Comparison of ENCODE assay signal across 26 cellular contexts in the genomic region with DNA sequence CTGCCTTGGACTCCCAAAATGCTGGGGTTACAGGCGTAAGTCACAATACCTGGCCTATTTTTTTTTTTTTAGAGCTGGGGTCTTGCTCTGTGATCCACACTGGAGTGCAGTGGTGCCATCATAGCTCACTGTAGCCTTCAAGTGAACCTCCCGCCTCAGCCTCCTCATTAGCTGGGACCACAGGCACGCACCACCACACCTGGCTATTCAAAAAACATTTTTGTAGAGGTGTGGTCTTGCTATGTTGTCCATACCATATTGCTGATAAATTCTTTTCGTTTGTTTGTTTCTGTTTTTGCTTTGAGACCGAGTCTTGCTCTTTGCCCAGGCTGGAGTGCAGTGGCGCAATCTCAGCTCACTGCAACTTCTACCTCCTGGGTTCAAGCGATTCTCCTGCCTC.
"Had no signal": no experiment of that assay in that cellular context is flagged by ENCODE, and none has a peak within 500 bp of the region (broad histone marks: within the 10 kb centered on the region; RNA-seq: fewer than 3 reads in every experiment).

No MANE protein-coding gene starts in this region.

- H3K4me1 ChIP-seq: left ventricle myocardium inferior, pancreas, prostate gland, stomach, testis, thyroid gland, transverse colon, upper lobe of right lung had no signal

- H3K4me3 ChIP-seq: hepatocyte, left ventricle myocardium inferior, pancreas, prostate gland, skin epidermis, stomach, testis, thyroid gland, transverse colon, upper lobe of right lung had no signal

- H3K4me3 Mint-ChIP-seq: naive thymus-derived CD8-positive, alpha-beta T cell; nephron; neural crest cell; stimulated activated naive B cell treated with anti-CD40 and anti-IgM and Interleukin-4, amounts not matched to agents 10 μg/mL and 1 μg/mL and 100 μg/mL, for 72 hours had no signal

- H3K36me3 ChIP-seq: prostate gland had no signal

- H3K27ac ChIP-seq: hepatocyte, left ventricle myocardium inferior, pancreas, stomach, testis, thyroid gland, transverse colon, upper lobe of right lung had no signal

- DNase-seq: islet precursor cell; left ventricle myocardium inferior; mesenchymal stem cell; naive thymus-derived CD8-positive, alpha-beta T cell; nucleus accumbens; pancreas; posterior cingulate gyrus; retina; right cardiac atrium; stimulated activated CD4-positive, alpha-beta T cell treated with anti-CD3 and anti-CD28 coated beads, Interleukin-12 subunit alpha, Interleukin-12 subunit beta, amount 100 ng/mL, for 4 hours; stimulated activated CD4-positive, alpha-beta T cell treated with anti-CD3 and anti-CD28 coated beads, Interleukin-15, amount 100 ng/mL, for 24 hours; stimulated activated CD4-positive, alpha-beta T cell treated with anti-CD3 and anti-CD28 coated beads, Interleukin-2, amount 100 ng/mL, for 24 hours; stimulated activated CD4-positive, alpha-beta T cell treated with anti-CD3 and anti-CD28 coated beads, Interleukin-4, amount 100 ng/mL, for 1 hour; stimulated activated naive B cell treated with anti-CD40 and anti-IgM and Interleukin-4, amounts not matched to agents 10 μg/mL and 1 μg/mL and 100 μg/mL, for 72 hours; stimulated activated naive CD8-positive, alpha-beta T cell treated with anti-CD3 and anti-CD28 coated beads, Interleukin-15, Interleukin-2, amounts not matched to agents 100 U/mL and 50 U/mL, for 24 hours; stomach; testis; thyroid gland; transverse colon; upper lobe of right lung had no signal

- H2AFZ ChIP-seq: hepatocyte had no signal

- ATAC-seq: naive thymus-derived CD8-positive, alpha-beta T cell; pancreas; right cardiac atrium; sciatic nerve; stimulated activated naive B cell treated with anti-CD40 and anti-IgM and Interleukin-4, amounts not matched to agents 10 μg/mL and 1 μg/mL and 100 μg/mL, for 72 hours; stimulated activated naive CD8-positive, alpha-beta T cell treated with anti-CD3 and anti-CD28 coated beads, Interleukin-15, Interleukin-2, amounts not matched to agents 100 U/mL and 50 U/mL, for 24 hours; upper lobe of right lung had no signal

- H3K27me3 ChIP-seq: hepatocyte, pancreas, stomach, testis, thyroid gland, transverse colon, upper lobe of right lung had no signal

- H3K27ac Mint-ChIP-seq: naive thymus-derived CD8-positive, alpha-beta T cell; nephron; stimulated activated naive B cell treated with anti-CD40 and anti-IgM and Interleukin-4, amounts not matched to agents 10 μg/mL and 1 μg/mL and 100 μg/mL, for 72 hours had no signal

- H3K27me3 Mint-ChIP-seq: naive thymus-derived CD8-positive, alpha-beta T cell; stimulated activated naive B cell treated with anti-CD40 and anti-IgM and Interleukin-4, amounts not matched to agents 10 μg/mL and 1 μg/mL and 100 μg/mL, for 72 hours had no signal

- H3K9me3 ChIP-seq: left ventricle myocardium inferior, pancreas, prostate gland, stomach, testis, thyroid gland, transverse colon, upper lobe of right lung had no signal

- H3K9me3 Mint-ChIP-seq: naive thymus-derived CD8-positive, alpha-beta T cell; nephron; neural crest cell; stimulated activated naive B cell treated with anti-CD40 and anti-IgM and Interleukin-4, amounts not matched to agents 10 μg/mL and 1 μg/mL and 100 μg/mL, for 72 hours had no signal

- H3K4me2 ChIP-seq: hepatocyte had no signal
